ENCODE assay signal across 25 cellular contexts in the genomic region with DNA sequence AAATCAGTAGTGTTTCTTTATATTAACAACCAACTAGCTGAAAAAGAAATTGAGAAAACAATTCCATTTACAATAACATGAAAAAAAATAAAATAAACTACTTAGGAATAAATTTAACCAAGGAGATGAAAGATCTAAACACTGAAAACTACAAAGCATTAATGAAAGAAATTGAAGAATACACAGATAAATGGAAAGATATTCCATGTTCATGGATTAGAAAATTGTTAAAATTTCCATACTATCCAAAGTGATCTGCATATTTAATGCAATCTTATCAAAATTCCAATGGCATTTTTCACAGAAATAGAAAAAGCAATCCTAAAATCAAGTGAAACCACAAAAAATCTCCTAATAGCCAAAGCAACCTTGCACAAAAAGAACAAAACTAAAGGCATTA.
"Had no signal": no experiment of that assay in that cellular context is flagged by ENCODE, and none has a peak within 500 bp of the region (broad histone marks: within the 10 kb centered on the region; RNA-seq: fewer than 3 reads in every experiment).

No MANE protein-coding gene starts in this region.

- H3K27me3 ChIP-seq: hepatocyte, left lung, ovary, spleen, tibial nerve, uterus had no signal

- H3K27ac Mint-ChIP-seq: mesothelial cell of epicardium; naive B cell; natural killer cell treated with Interleukin-12 subunit alpha and Interleukin-12 subunit beta and Interleukin-15 and Interleukin-18, amount 100 ng/mL, for 72 hours; stimulated activated effector memory CD8-positive, alpha-beta T cell treated with anti-CD3 and anti-CD28 coated beads, Interleukin-12 subunit alpha, Interleukin-12 subunit beta, amount 100 ng/mL, for 72 hours; stimulated activated naive CD8-positive, alpha-beta T cell treated with anti-CD3 and anti-CD28 coated beads, Interleukin-15, amount 100 ng/mL, for 72 hours; type B pancreatic cell had no signal

- H3K36me3 ChIP-seq: left lung, ovary, prostate gland, spleen, tibial nerve, uterus had no signal

- H3K9me3 ChIP-seq: ovary, prostate gland, spleen, tibial nerve, uterus had no signal

- H2AFZ ChIP-seq: hepatocyte had no signal

- DNase-seq: left colon; left lung; mesendoderm; naive B cell; ovary; posterior cingulate gyrus; retina; right cardiac atrium; spleen; stimulated activated CD4-positive, alpha-beta T cell treated with anti-CD3 and anti-CD28 coated beads, Interleukin-4, amount 100 ng/mL, for 24 hours; stimulated activated naive CD4-positive, alpha-beta T cell treated with Interleukin-2 at 50 U/mL for 16 hours; stimulated activated naive CD8-positive, alpha-beta T cell treated with anti-CD3 and anti-CD28 coated beads, Interleukin-15, amount 100 ng/mL, for 72 hours; substantia nigra; uterus had no signal

- H3K27me3 Mint-ChIP-seq: natural killer cell treated with Interleukin-12 subunit alpha and Interleukin-12 subunit beta and Interleukin-15 and Interleukin-18, amount 100 ng/mL, for 72 hours; stimulated activated naive CD8-positive, alpha-beta T cell treated with anti-CD3 and anti-CD28 coated beads, Interleukin-15, amount 100 ng/mL, for 72 hours had no signal

- H3K4me3 ChIP-seq: hepatocyte, left lung, lung, ovary, prostate gland, skin epidermis, spleen, tibial nerve, uterus had no signal

- H3K79me2 ChIP-seq: hepatocyte had no signal

- FAIRE-seq: keratinocyte had no signal

- H3K4me1 ChIP-seq: left lung, prostate gland, spleen, tibial nerve, uterus had no signal

- ATAC-seq: left colon; left lung; natural killer cell treated with Interleukin-12 subunit alpha and Interleukin-12 subunit beta and Interleukin-15 and Interleukin-18, amount 100 ng/mL, for 72 hours; right cardiac atrium; sciatic nerve; stimulated activated effector memory CD8-positive, alpha-beta T cell treated with anti-CD3 and anti-CD28 coated beads, Interleukin-12 subunit alpha, Interleukin-12 subunit beta, amount 100 ng/mL, for 72 hours; stimulated activated naive CD8-positive, alpha-beta T cell treated with anti-CD3 and anti-CD28 coated beads, Interleukin-15, amount 100 ng/mL, for 72 hours had no signal

- H3K4me3 Mint-ChIP-seq: mesothelial cell of epicardium; naive B cell; natural killer cell treated with Interleukin-12 subunit alpha and Interleukin-12 subunit beta and Interleukin-15 and Interleukin-18, amount 100 ng/mL, for 72 hours; stimulated activated effector memory CD8-positive, alpha-beta T cell treated with anti-CD3 and anti-CD28 coated beads, Interleukin-12 subunit alpha, Interleukin-12 subunit beta, amount 100 ng/mL, for 72 hours; stimulated activated naive CD8-positive, alpha-beta T cell treated with anti-CD3 and anti-CD28 coated beads, Interleukin-15, amount 100 ng/mL, for 72 hours; type B pancreatic cell had no signal

- H3K9me3 Mint-ChIP-seq: naive B cell, type B pancreatic cell had no signal

- H3K36me3 Mint-ChIP-seq: mesothelial cell of epicardium; naive B cell; natural killer cell treated with Interleukin-12 subunit alpha and Interleukin-12 subunit beta and Interleukin-15 and Interleukin-18, amount 100 ng/mL, for 72 hours; stimulated activated effector memory CD8-positive, alpha-beta T cell treated with anti-CD3 and anti-CD28 coated beads, Interleukin-12 subunit alpha, Interleukin-12 subunit beta, amount 100 ng/mL, for 72 hours; type B pancreatic cell had no signal

- H3K4me2 ChIP-seq: hepatocyte had no signal

- H3K27ac ChIP-seq: left lung, ovary, prostate gland, skin epidermis, spleen, tibial nerve, uterus had no signal

- H3K4me1 Mint-ChIP-seq: naive B cell; stimulated activated effector memory CD8-positive, alpha-beta T cell treated with anti-CD3 and anti-CD28 coated beads, Interleukin-12 subunit alpha, Interleukin-12 subunit beta, amount 100 ng/mL, for 72 hours; stimulated activated naive CD8-positive, alpha-beta T cell treated with anti-CD3 and anti-CD28 coated beads, Interleukin-15, amount 100 ng/mL, for 72 hours had no signal
